ENCODE assay signal across 9 cellular contexts in genomic region chr20:53752971-53753879, GRCh38.
DNase-seq lines count a peak whose midpoint lies in the region; ATAC-seq, FAIRE-seq and TF ChIP-seq lines count a peak whose summit lies in the region.
"Had no signal": no experiment of that assay in that cellular context is flagged by ENCODE, and none has a peak within 500 bp of the region (broad histone marks: within the 10 kb centered on the region; RNA-seq: fewer than 3 reads in every experiment).

No MANE protein-coding gene starts in this region.

- H3K4me3 Mint-ChIP-seq in CD4-positive, alpha-beta memory T cell = peak overlapping the region in 4 of 8 donors; percentile 5 to 77 (median 37)
- H3K4me3 Mint-ChIP-seq in IgD-negative memory B cell (peak overlapping the region in 1 of 4 donors; percentile 77), astrocyte (ENCODE audit: unreplicated experiment) (no peak overlapping the region), chondrocyte (ENCODE audit: unreplicated experiment) (no peak overlapping the region)

- H3K9ac ChIP-seq in astrocyte (ENCODE audit: low read length) = peak overlapping the region; percentile 76

- H3K79me2 ChIP-seq in astrocyte (ENCODE audit: insufficient read depth, low read length) = no peaks in the 10 kb centered on the region

- H3K27ac Mint-ChIP-seq in CD4-positive, alpha-beta memory T cell = peak overlapping the region; percentile 90 to 98 (median 95)
- peak overlapping the region; percentile 53 to 81 (median 75) for H3K27ac Mint-ChIP-seq in IgD-negative memory B cell
- H3K27ac Mint-ChIP-seq in astrocyte (ENCODE audit: unreplicated experiment) = peak overlapping the region; percentile 84
- H3K27ac Mint-ChIP-seq in chondrocyte (ENCODE audit: unreplicated experiment) = no peak overlapping the region

- no peak overlapping the region for H3K27ac ChIP-seq in CD4-positive, alpha-beta memory T cell (ENCODE audit: low read depth, low read length)
- H3K27ac ChIP-seq in astrocyte (ENCODE audit: low read depth, low read length) (peak overlapping the region; percentile 87), muscle layer of duodenum (ENCODE audit: low read length) (peak overlapping the region; percentile 20)

- TF ChIP-seq CTCF in astrocyte (IDR thresholded peaks at IDR 0.05; ENCODE audit: insufficient read depth, low read depth, low read length) (no peak), chondrocyte (IDR thresholded peaks at IDR 0.05) (no peak)

- H3K36me3 Mint-ChIP-seq in CD4-positive, alpha-beta memory T cell = no peaks in the 10 kb centered on the region
- H3K36me3 Mint-ChIP-seq in IgD-negative memory B cell (peaks cover 2% of the 10 kb centered on the region), astrocyte (ENCODE audit: low read depth, unreplicated experiment) (no peaks in the 10 kb centered on the region), chondrocyte (ENCODE audit: low read depth) (no peaks in the 10 kb centered on the region)

- no peaks in the 10 kb centered on the region for H3K27me3 Mint-ChIP-seq in CD4-positive, alpha-beta memory T cell
- no peaks in the 10 kb centered on the region for H3K27me3 Mint-ChIP-seq in IgD-negative memory B cell
- no peaks in the 10 kb centered on the region for H3K27me3 Mint-ChIP-seq in astrocyte (ENCODE audit: low read depth, unreplicated experiment)
- H3K27me3 Mint-ChIP-seq in chondrocyte (ENCODE audit: low read depth) = no peaks in the 10 kb centered on the region

- no peak overlapping the region for H3K4me3 ChIP-seq in CD4-positive, alpha-beta memory T cell (ENCODE audit: low read length in 2 of 2)
- H3K4me3 ChIP-seq in astrocyte (ENCODE audit: insufficient read depth, low read depth, low read length) (peak overlapping the region; percentile 34), muscle layer of duodenum (ENCODE audit: low read depth in 1 of 2, low read length in 2 of 2) (no peak overlapping the region)

- CTCF ChIA-PET in CD4-positive, alpha-beta memory T cell (lab: Charles Lee; ENCODE audit: partially characterized antibody) = interaction anchor here (0.8 to 1.5 kb wide), 6 partner anchors 17 to 186 kb away, joined by 3 to 5 read pairs (median 3); no protein-coding TSS in a partner anchor

- H3K4me2 ChIP-seq in astrocyte (ENCODE audit: low read length) = peak overlapping the region; percentile 81

- H3K27me3 ChIP-seq in CD4-positive, alpha-beta memory T cell (ENCODE audit: insufficient read depth, low read length) = no peaks in the 10 kb centered on the region
- H3K27me3 ChIP-seq in astrocyte (ENCODE audit: insufficient read depth, low read length) (no peaks in the 10 kb centered on the region), muscle layer of duodenum (ENCODE audit: low read depth, low read length) (no peaks in the 10 kb centered on the region)

- no peak for DNase-seq in CD4-positive, alpha-beta memory T cell
- peak; percentile 78 for DNase-seq in astrocyte (ENCODE audit: low read depth)
- DNase-seq in RCC 7860 (ENCODE audit: low spot score) = no peak
- DNase-seq in activated CD4-positive, CD25-positive, alpha-beta regulatory T cell treated with anti-CD3 and anti-CD28 coated beads, Interleukin-2, amount 50 U/mL, for 72 hours = no peak
- DNase-seq in chondrocyte (ENCODE audit: low spot score) = no peak

- peaks cover 53 to 77% (median 68%) of the 10 kb centered on the region in 4 donors for H3K4me1 Mint-ChIP-seq in CD4-positive, alpha-beta memory T cell
- H3K4me1 Mint-ChIP-seq in IgD-negative memory B cell (peaks cover 42 to 61% (median 48%) of the 10 kb centered on the region in 3 donors), astrocyte (ENCODE audit: low read depth, unreplicated experiment) (peaks cover 49% of the 10 kb centered on the region), chondrocyte (ENCODE audit: low read depth) (peaks cover 32% of the 10 kb centered on the region)

- FAIRE-seq in astrocyte (lab: Jason Lieb, UNC) (no peak), RCC 7860 (lab: Jason Lieb, UNC) (no peak)
- FAIRE-seq: islet of Langerhans had no signal

- no peaks in the 10 kb centered on the region for H3K36me3 ChIP-seq in CD4-positive, alpha-beta memory T cell (ENCODE audit: insufficient read depth, low read length)
- H3K36me3 ChIP-seq in astrocyte (ENCODE audit: insufficient read depth, low read length) = no peaks in the 10 kb centered on the region
- no peaks in the 10 kb centered on the region for H3K36me3 ChIP-seq in muscle layer of duodenum (ENCODE audit: control insufficient read depth in 1 of 2, insufficient read depth in 2 of 2, low read length in 2 of 2)

- no peaks in the 10 kb centered on the region for H3K9me3 Mint-ChIP-seq in CD4-positive, alpha-beta memory T cell
- H3K9me3 Mint-ChIP-seq in IgD-negative memory B cell (no peaks in the 10 kb centered on the region), astrocyte (ENCODE audit: unreplicated experiment) (no peaks in the 10 kb centered on the region), chondrocyte (ENCODE audit: low read depth) (no peaks in the 10 kb centered on the region)

- H2AFZ ChIP-seq in astrocyte (ENCODE audit: low read depth, low read length) = peak overlapping the region; percentile 27

- peaks cover 71% of the 10 kb centered on the region for H3K4me1 ChIP-seq in CD4-positive, alpha-beta memory T cell (ENCODE audit: insufficient read depth, low read length)
- H3K4me1 ChIP-seq in astrocyte (ENCODE audit: insufficient read depth, low read length) = peaks cover 36% of the 10 kb centered on the region
- H3K4me1 ChIP-seq in muscle layer of duodenum (ENCODE audit: control insufficient read depth in 1 of 2, insufficient read depth in 2 of 2, low read length in 2 of 2) = peaks cover 0 to 8% of the 10 kb centered on the region in 2 donors

- POLR2A ChIA-PET in CD4-positive, alpha-beta memory T cell (lab: Charles Lee; ENCODE audit: partially characterized antibody) = interaction anchor here (0.9 to 2.9 kb wide), 17 partner anchors 14 to 171 kb away, joined by 3 to 17 read pairs (median 5); partner anchors contain the start of gene ZNF217

- intact Hi-C loops in CD4-positive, alpha-beta memory T cell (cut with micrococcal nuclease) = loop anchor here (2.0 to 5.0 kb wide), 5 partner anchors 46 to 120 kb away; no protein-coding TSS in a partner anchor

- no peaks in the 10 kb centered on the region for H3K9me3 ChIP-seq in CD4-positive, alpha-beta memory T cell (ENCODE audit: control insufficient read depth in 1 of 2, low read length in 2 of 2)
- H3K9me3 ChIP-seq in astrocyte (ENCODE audit: insufficient read depth, low read depth, low read length) (no peaks in the 10 kb centered on the region), muscle layer of duodenum (ENCODE audit: control insufficient read depth in 1 of 2, low read length in 2 of 2) (no peaks in the 10 kb centered on the region)

- H4K20me1 ChIP-seq in astrocyte (ENCODE audit: insufficient read depth, low read length) = no peaks in the 10 kb centered on the region

- ATAC-seq in HG03520 (IDR thresholded peaks at IDR 0.05; ENCODE audit: unreplicated experiment) = no peak
